Comparison of ENCODE assay signal across 19 cellular contexts in the genomic region with DNA sequence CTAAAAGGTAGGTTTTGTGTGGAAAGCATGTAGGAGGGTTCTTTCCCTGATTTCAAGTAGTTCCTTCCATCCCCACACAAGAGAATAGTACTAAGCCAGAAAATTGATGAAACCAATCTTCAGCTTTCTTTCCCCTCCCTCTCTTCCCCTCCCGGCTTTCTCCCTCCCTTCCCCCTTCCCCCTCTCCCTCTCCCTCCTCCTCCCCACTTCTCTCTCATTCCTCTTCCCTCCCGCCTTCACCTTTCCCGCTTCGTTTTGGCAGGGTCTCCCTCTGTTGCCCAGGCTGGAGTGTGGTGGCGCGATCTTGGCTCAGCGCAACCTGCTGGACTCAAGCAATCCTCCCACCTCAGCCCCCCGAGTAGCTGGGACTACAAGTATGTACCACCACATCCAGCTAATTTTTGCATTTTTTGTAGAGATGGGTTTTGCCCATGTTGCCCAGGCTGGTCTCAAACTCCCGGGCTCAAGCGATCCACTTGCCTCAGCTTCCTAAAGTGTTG.
DNase-seq lines count a peak whose midpoint lies in the region; ATAC-seq, FAIRE-seq and TF ChIP-seq lines count a peak whose summit lies in the region.
"Had no signal": no experiment of that assay in that cellular context is flagged by ENCODE, and none has a peak within 500 bp of the region (broad histone marks: within the 10 kb centered on the region; RNA-seq: fewer than 3 reads in every experiment).

No MANE protein-coding gene starts in this region.

- H3K36me3 Mint-ChIP-seq in activated T-cell treated with anti-CD3 and anti-CD28 coated beads, Interleukin-2, amount 50 U/mL, for 72 hours (ENCODE audit: insufficient read depth in 2 of 2), result peaks cover 19 to 21% of the 10 kb centered on the region in 2 donors
- peaks cover 72% of the 10 kb centered on the region for H3K36me3 Mint-ChIP-seq in stimulated activated memory B cell treated with anti-CD40 and anti-IgM and Interleukin-4, amounts not matched to agents 10 μg/mL and 1 μg/mL and 100 μg/mL, for 72 hours

- CTCF ChIA-PET in GM12878 (lab: Yijun Ruan, JAX), result interaction anchor here (1.1 to 2.1 kb wide), 2 partner anchors 14 to 96 kb away, joined by 3 to 5 read pairs; no protein-coding TSS in a partner anchor
- CTCF ChIA-PET in SK-N-SH (lab: Yijun Ruan, JAX), result no interaction called here

- peaks cover 5 to 6% of the 10 kb centered on the region in 2 donors for H3K9me3 Mint-ChIP-seq in activated T-cell treated with anti-CD3 and anti-CD28 coated beads, Interleukin-2, amount 50 U/mL, for 72 hours
- H3K9me3 Mint-ChIP-seq in stimulated activated memory B cell treated with anti-CD40 and anti-IgM and Interleukin-4, amounts not matched to agents 10 μg/mL and 1 μg/mL and 100 μg/mL, for 72 hours, result peaks cover 6% of the 10 kb centered on the region

- H3K27ac Mint-ChIP-seq in activated T-cell treated with anti-CD3 and anti-CD28 coated beads, Interleukin-2, amount 50 U/mL, for 72 hours, result peak overlapping the region; percentile 38
- H3K27ac Mint-ChIP-seq in stimulated activated memory B cell treated with anti-CD40 and anti-IgM and Interleukin-4, amounts not matched to agents 10 μg/mL and 1 μg/mL and 100 μg/mL, for 72 hours, result peak overlapping the region; percentile 91

- WGBS in GM12878 (ENCODE audit: insufficient coverage, insufficient replicate concordance, low lambda C conversion rate, missing lambda C conversion rate), result 71% methylated on average over 7 of the region's 10 CpGs
- 98% methylated on average over 10 of the region's 10 CpGs for WGBS in SK-N-SH (ENCODE audit: low lambda C conversion rate)

- no peak overlapping the region for H2AFZ ChIP-seq in Karpas-422 (ENCODE audit: low read length)
- H2AFZ ChIP-seq in GM12878 (ENCODE audit: control insufficient read depth, low read depth, low read length), result no peak overlapping the region
- H2AFZ ChIP-seq in SK-N-SH (ENCODE audit: low read depth), result no peak overlapping the region

- RAD21 ChIA-PET in GM12878 (lab: Charles Lee; ENCODE audit: unreplicated experiment), result interaction anchor here (2.7 to 3.7 kb wide), 2 partner anchors 16 to 202 kb away, joined by 8 to 27 read pairs; no protein-coding TSS in a partner anchor

- H3K4me2 ChIP-seq in Karpas-422 (ENCODE audit: low read depth, low read length, poor library complexity, severe bottlenecking) (no peak overlapping the region), GM12878 (ENCODE audit: control insufficient read depth, insufficient read depth) (no peak overlapping the region), SK-N-SH (no peak overlapping the region)

- no peak for DNase-seq in activated T-cell treated with anti-CD3 and anti-CD28 coated beads, Interleukin-2, amount 50 U/mL, for 72 hours
- no peak for DNase-seq in activated T-cell treated with anti-CD3 and anti-CD28 coated beads, Interleukin-2, amount 50 U/mL, for 1 hour
- DNase-seq in Karpas-422 (no peak), GM12878 (ENCODE audit: low read depth, low spot score) (no peak), SK-N-SH (no peak)
- DNase-seq: AML-193; CD4-positive, CD25-positive, alpha-beta regulatory T cell; COR-L47; GF-D8; NCI-H1105; NCI-H2081; NCI-H748 treated with DMSO at 0.1 percent for 48 hours; SJCRH30; SW 1271 had no signal

- H3F3A ChIP-seq in SK-N-SH (replicated peaks; ENCODE audit: insufficient read depth), result peaks cover 9% of the 10 kb centered on the region

- TF ChIP-seq EP300 in GM12878 (IDR thresholded peaks at IDR 0.05; ENCODE audit: borderline replicate concordance in 1 of 2, control insufficient read depth in 1 of 2, low read depth in 2 of 2, low read length in 2 of 2) (no peak), SK-N-SH (IDR thresholded peaks at IDR 0.05; ENCODE audit: borderline replicate concordance in 1 of 2, low read depth in 1 of 2, low read length in 1 of 2) (no peak)

- no peak overlapping the region for H3K4me3 ChIP-seq in Karpas-422 (ENCODE audit: low read length)
- H3K4me3 ChIP-seq in GM12878, result no peak overlapping the region
- no peak overlapping the region for H3K4me3 ChIP-seq in SK-N-SH (ENCODE audit: low read depth in 2 of 2, low read length in 1 of 2)
- H3K4me3 ChIP-seq: SJCRH30 had no signal

- no peak for TF ChIP-seq CTCF in GM12878 (IDR thresholded peaks at IDR 0.05 in 2 of 3, conservative IDR thresholded peaks at IDR 0.05 in 1 of 3; ENCODE audit: control insufficient read depth in 2 of 3, extremely low read depth in 1 of 3, insufficient read depth in 1 of 3, low read depth in 3 of 3, low read length in 3 of 3)
- no peak for TF ChIP-seq CTCF in SK-N-SH (IDR thresholded peaks at IDR 0.05)

- no peaks in the 10 kb centered on the region for H3K27me3 Mint-ChIP-seq in activated T-cell treated with anti-CD3 and anti-CD28 coated beads, Interleukin-2, amount 50 U/mL, for 72 hours (ENCODE audit: low read depth)
- H3K27me3 Mint-ChIP-seq in stimulated activated memory B cell treated with anti-CD40 and anti-IgM and Interleukin-4, amounts not matched to agents 10 μg/mL and 1 μg/mL and 100 μg/mL, for 72 hours, result no peaks in the 10 kb centered on the region

- no TSS peak for BruUV-seq in GM12878 (replicated peaks; lab: Mats Ljungman, UMichigan)

- intact Hi-C loops in GM12878 (cut with micrococcal nuclease; ENCODE audit: unreplicated experiment), result no loop called here

- no peaks in the 10 kb centered on the region for H3K9me3 ChIP-seq in Karpas-422 (ENCODE audit: low read length)
- H3K9me3 ChIP-seq in GM12878 (replicated peaks; ENCODE audit: control insufficient read depth, insufficient read depth, low read length), result peaks cover 13% of the 10 kb centered on the region
- no peaks in the 10 kb centered on the region for H3K9me3 ChIP-seq in SK-N-SH

- in situ Hi-C loops in GM12878 (cut with MboI), result no loop called here

- POLR2A ChIA-PET in GM12878 (lab: Charles Lee) (interaction anchor here (0.6 to 2.5 kb wide), 3 partner anchors 9 to 166 kb away, joined by 4 to 7 read pairs (median 4); no protein-coding TSS in a partner anchor), SK-N-SH (lab: Yijun Ruan, JAX) (no interaction called here)

- H3K79me2 ChIP-seq in Karpas-422 (ENCODE audit: low read length) (peaks cover 93% of the 10 kb centered on the region), GM12878 (ENCODE audit: control insufficient read depth, insufficient read depth, low read length) (peaks cover 54% of the 10 kb centered on the region), SK-N-SH (ENCODE audit: insufficient read depth) (peaks cover 52% of the 10 kb centered on the region)

- no peak for ATAC-seq in activated T-cell treated with anti-CD3 and anti-CD28 coated beads, Interleukin-2, amount 50 U/mL, for 72 hours (replicated peaks in 1 of 2)
- no peak for ATAC-seq in GM12878
- ATAC-seq in stimulated activated memory B cell treated with anti-CD40 and anti-IgM and Interleukin-4, amounts not matched to agents 10 μg/mL and 1 μg/mL and 100 μg/mL, for 72 hours, result no peak
- ATAC-seq in HG03469 (IDR thresholded peaks at IDR 0.05; ENCODE audit: unreplicated experiment), result no peak
- no peak for ATAC-seq in GM21529 (IDR thresholded peaks at IDR 0.05; ENCODE audit: unreplicated experiment)

- no peak for TF ChIP-seq RAD21 in GM12878 (IDR thresholded peaks at IDR 0.05; ENCODE audit: insufficient read depth, low read depth, low read length)
- no peak for TF ChIP-seq RAD21 in SK-N-SH (IDR thresholded peaks at IDR 0.05; ENCODE audit: low read length)

- H3K36me3 ChIP-seq in Karpas-422 (ENCODE audit: insufficient read depth, low read length) (peaks cover 42% of the 10 kb centered on the region), GM12878 (ENCODE audit: control insufficient read depth in 2 of 2, insufficient read depth in 2 of 2, low read length in 1 of 2) (peaks cover 1 to 14% of the 10 kb centered on the region in 2 experiments), SK-N-SH (replicated peaks in 1 of 2; ENCODE audit: control insufficient read depth in 1 of 2, insufficient read depth in 2 of 2, low read length in 1 of 2) (peaks cover 0 to 19% of the 10 kb centered on the region in 2 experiments)

- H4K20me1 ChIP-seq in Karpas-422 (ENCODE audit: insufficient read depth, low read depth, low read length) (no peaks in the 10 kb centered on the region), GM12878 (ENCODE audit: control insufficient read depth, insufficient read depth) (no peaks in the 10 kb centered on the region), SK-N-SH (ENCODE audit: insufficient read depth) (no peaks in the 10 kb centered on the region)

- no peak overlapping the region for H3K4me3 Mint-ChIP-seq in activated T-cell treated with anti-CD3 and anti-CD28 coated beads, Interleukin-2, amount 50 U/mL, for 72 hours
- H3K4me3 Mint-ChIP-seq in stimulated activated memory B cell treated with anti-CD40 and anti-IgM and Interleukin-4, amounts not matched to agents 10 μg/mL and 1 μg/mL and 100 μg/mL, for 72 hours, result no peak overlapping the region
- H3K4me3 Mint-ChIP-seq: CD4-positive, CD25-positive, alpha-beta regulatory T cell had no signal

- no peak overlapping the region for H3K9ac ChIP-seq in Karpas-422 (ENCODE audit: low read length)
- H3K9ac ChIP-seq in GM12878 (ENCODE audit: control insufficient read depth, insufficient read depth, low read length), result no peak overlapping the region
- no peak overlapping the region for H3K9ac ChIP-seq in SK-N-SH

- H3K27ac ChIP-seq in Karpas-422 (ENCODE audit: low read length), result peak overlapping the region; percentile 86
- no peak overlapping the region; the same call in 1 of the 2 replicates for H3K27ac ChIP-seq in GM12878 (ENCODE audit: control insufficient read depth, insufficient read depth)
- H3K27ac ChIP-seq in SK-N-SH (ENCODE audit: low read depth in 2 of 2, low read length in 1 of 2), result no peak overlapping the region
- H3K27ac ChIP-seq: 22Rv1, SJCRH30 had no signal

- no peak for FAIRE-seq in GM12878 (lab: Jason Lieb, UNC)
- FAIRE-seq: H54 had no signal

- H3K4me1 ChIP-seq in Karpas-422 (ENCODE audit: low read length) (peaks cover 63% of the 10 kb centered on the region), GM12878 (ENCODE audit: control insufficient read depth, insufficient read depth, low read length) (peaks cover 31% of the 10 kb centered on the region), SK-N-SH (ENCODE audit: control insufficient read depth in 1 of 2, insufficient read depth in 2 of 2, low read depth in 1 of 2, low read length in 1 of 2) (peaks cover 0 to 8% of the 10 kb centered on the region in 2 experiments; a peak in 3 of 4 replicates)

- SMC1A ChIA-PET in GM12878 (lab: Charles Lee; ENCODE audit: uncharacterized antibody, unreplicated experiment), result interaction anchor here (1.0 to 3.8 kb wide), 11 partner anchors 9 to 132 kb away, joined by 3 to 46 read pairs (median 4); no protein-coding TSS in a partner anchor

- TF ChIP-seq POLR2A in GM12878 (IDR thresholded peaks at IDR 0.05; ENCODE audit: low read depth, low read length), result no peak

- H3K4me1 Mint-ChIP-seq in activated T-cell treated with anti-CD3 and anti-CD28 coated beads, Interleukin-2, amount 50 U/mL, for 72 hours (ENCODE audit: low read depth), result peaks cover 19% of the 10 kb centered on the region
- peaks cover 70% of the 10 kb centered on the region for H3K4me1 Mint-ChIP-seq in stimulated activated memory B cell treated with anti-CD40 and anti-IgM and Interleukin-4, amounts not matched to agents 10 μg/mL and 1 μg/mL and 100 μg/mL, for 72 hours

- H3K27me3 ChIP-seq in Karpas-422 (ENCODE audit: low read length) (no peaks in the 10 kb centered on the region), GM12878 (replicated peaks in 1 of 2; ENCODE audit: control insufficient read depth in 2 of 2, insufficient read depth in 2 of 2, low read length in 1 of 2) (no peaks in the 10 kb centered on the region), SK-N-SH (ENCODE audit: insufficient read depth) (no peaks in the 10 kb centered on the region)
- H3K27me3 ChIP-seq: SJCRH30 had no signal

- no peaks in the 10 kb centered on the region for H3K9me2 ChIP-seq in Karpas-422 (replicated peaks; ENCODE audit: insufficient read depth, low read length)
- H3K9me2 ChIP-seq in SK-N-SH, result no peaks in the 10 kb centered on the region
